24 cellular contexts compared by ENCODE assay signal in the genomic region with DNA sequence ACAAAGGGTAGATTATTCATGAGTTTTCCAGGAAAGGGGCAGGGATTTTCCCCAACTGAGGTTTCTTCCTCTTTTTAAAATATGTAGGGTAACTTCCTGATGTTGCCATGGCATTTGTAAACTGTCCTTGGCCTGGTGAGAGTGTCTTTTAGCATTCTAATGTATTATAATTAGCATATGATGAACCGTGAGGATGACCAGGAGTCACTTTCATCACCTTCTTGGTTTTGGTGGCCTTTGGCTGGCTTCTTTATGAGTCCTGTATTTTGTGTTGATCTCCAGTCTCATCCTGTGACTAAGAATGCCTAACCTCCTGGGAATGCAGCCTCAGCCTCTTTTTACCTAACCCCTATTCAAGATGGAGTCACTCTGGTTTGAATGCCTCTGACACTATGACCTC.
"Had no signal": no experiment of that assay in that cellular context is flagged by ENCODE, and none has a peak within 500 bp of the region (broad histone marks: within the 10 kb centered on the region; RNA-seq: fewer than 3 reads in every experiment).

No MANE protein-coding gene starts in this region.

- H3K36me3 ChIP-seq: adrenal gland, ascending aorta, breast epithelium, colonic mucosa, esophagus squamous epithelium, gastroesophageal sphincter, lower lobe of right lung, neutrophil, ovary, prostate gland, spleen had no signal

- H3K27ac ChIP-seq: adrenal gland, ascending aorta, breast epithelium, colonic mucosa, esophagus squamous epithelium, gastroesophageal sphincter, lower lobe of right lung, neutrophil, ovary, prostate gland, spleen had no signal

- H3K27me3 Mint-ChIP-seq: activated CD4-positive, alpha-beta memory T cell treated with anti-CD3 and anti-CD28 coated beads, Interleukin-2, amount 10 ng/mL, durations not matched to agents 7 days and 5 days; activated CD4-positive, alpha-beta T cell treated with anti-CD3 and anti-CD28 coated beads, Interleukin-2, amount 10 ng/mL, durations not matched to agents 24 days and 14 days; activated naive CD8-positive, alpha-beta T cell; activated T-helper 17 cell treated with anti-CD3 and anti-CD28 coated beads, Interleukin-2, amount 50 U/mL, for 72 hours had no signal

- DNase-seq: activated CD4-positive, alpha-beta memory T cell treated with anti-CD3 and anti-CD28 coated beads, Interleukin-2, amount 10 ng/mL, durations not matched to agents 7 days and 5 days; activated CD4-positive, alpha-beta T cell treated with anti-CD3 and anti-CD28 coated beads, Interleukin-2, amount 10 ng/mL, durations not matched to agents 24 days and 14 days; activated naive CD4-positive, alpha-beta T cell; adrenal gland; colonic mucosa; esophagus squamous epithelium; head of caudate nucleus; hypothalamus; left colon; lower lobe of right lung; natural killer cell; ovary; spleen; stimulated activated CD4-positive, alpha-beta T cell treated with anti-CD3 and anti-CD28 coated beads, Interleukin-4, amount 100 ng/mL, for 1 hour; stimulated activated naive CD8-positive, alpha-beta T cell treated with anti-CD3 and anti-CD28 coated beads, Interleukin-15, Interleukin-2, amounts not matched to agents 100 U/mL and 50 U/mL, for 24 hours had no signal

- H3K4me3 Mint-ChIP-seq: activated CD4-positive, alpha-beta memory T cell treated with anti-CD3 and anti-CD28 coated beads, Interleukin-2, amount 10 ng/mL, durations not matched to agents 7 days and 5 days; activated CD4-positive, alpha-beta T cell treated with anti-CD3 and anti-CD28 coated beads, Interleukin-2, amount 10 ng/mL, durations not matched to agents 24 days and 14 days; activated naive CD8-positive, alpha-beta T cell; activated T-helper 17 cell treated with anti-CD3 and anti-CD28 coated beads, Interleukin-2, amount 50 U/mL, for 72 hours; natural killer cell; T-helper 1 cell treated with Interleukin-12 subunit alpha and Interleukin-12 subunit beta and Interleukin-4 antibody, amounts not matched to agents 30 μg/mL and 1 μg/mL, for 36 hours had no signal

- H3K4me1 Mint-ChIP-seq: activated CD4-positive, alpha-beta memory T cell treated with anti-CD3 and anti-CD28 coated beads, Interleukin-2, amount 10 ng/mL, durations not matched to agents 7 days and 5 days; activated CD4-positive, alpha-beta T cell treated with anti-CD3 and anti-CD28 coated beads, Interleukin-2, amount 10 ng/mL, durations not matched to agents 24 days and 14 days; activated T-helper 17 cell treated with anti-CD3 and anti-CD28 coated beads, Interleukin-2, amount 50 U/mL, for 72 hours; natural killer cell had no signal

- H3K4me1 ChIP-seq: adrenal gland, ascending aorta, breast epithelium, colonic mucosa, esophagus squamous epithelium, gastroesophageal sphincter, lower lobe of right lung, prostate gland, spleen had no signal

- H3K9me3 ChIP-seq: adrenal gland, ascending aorta, breast epithelium, colonic mucosa, esophagus squamous epithelium, gastroesophageal sphincter, lower lobe of right lung, neutrophil, ovary, prostate gland had no signal

- H3K27ac Mint-ChIP-seq: activated CD4-positive, alpha-beta memory T cell treated with anti-CD3 and anti-CD28 coated beads, Interleukin-2, amount 10 ng/mL, durations not matched to agents 7 days and 5 days; activated CD4-positive, alpha-beta T cell treated with anti-CD3 and anti-CD28 coated beads, Interleukin-2, amount 10 ng/mL, durations not matched to agents 24 days and 14 days; activated naive CD8-positive, alpha-beta T cell; activated T-helper 17 cell treated with anti-CD3 and anti-CD28 coated beads, Interleukin-2, amount 50 U/mL, for 72 hours; natural killer cell; T-helper 1 cell treated with Interleukin-12 subunit alpha and Interleukin-12 subunit beta and Interleukin-4 antibody, amounts not matched to agents 30 μg/mL and 1 μg/mL, for 36 hours had no signal

- ATAC-seq: activated CD4-positive, CD25-positive, alpha-beta regulatory T cell treated with anti-CD3 and anti-CD28 coated beads, Interleukin-2, amount 50 U/mL, for 24 hours; activated T-helper 17 cell treated with anti-CD3 and anti-CD28 coated beads, Interleukin-2, amount 50 U/mL, for 72 hours; gastroesophageal sphincter; left colon; lower lobe of right lung; natural killer cell; stimulated activated naive CD8-positive, alpha-beta T cell treated with anti-CD3 and anti-CD28 coated beads, Interleukin-15, Interleukin-2, amounts not matched to agents 100 U/mL and 50 U/mL, for 24 hours had no signal

- H3K4me3 ChIP-seq: adrenal gland, ascending aorta, breast epithelium, colonic mucosa, esophagus squamous epithelium, gastroesophageal sphincter, lower lobe of right lung, ovary, prostate gland, spleen had no signal

- H3K36me3 Mint-ChIP-seq: activated naive CD8-positive, alpha-beta T cell; natural killer cell had no signal

- H3K27me3 ChIP-seq: adrenal gland, ascending aorta, breast epithelium, colonic mucosa, esophagus squamous epithelium, gastroesophageal sphincter, neutrophil, ovary, spleen had no signal
